Comparison of ENCODE assay signal across 8 cellular contexts in the genomic region with DNA sequence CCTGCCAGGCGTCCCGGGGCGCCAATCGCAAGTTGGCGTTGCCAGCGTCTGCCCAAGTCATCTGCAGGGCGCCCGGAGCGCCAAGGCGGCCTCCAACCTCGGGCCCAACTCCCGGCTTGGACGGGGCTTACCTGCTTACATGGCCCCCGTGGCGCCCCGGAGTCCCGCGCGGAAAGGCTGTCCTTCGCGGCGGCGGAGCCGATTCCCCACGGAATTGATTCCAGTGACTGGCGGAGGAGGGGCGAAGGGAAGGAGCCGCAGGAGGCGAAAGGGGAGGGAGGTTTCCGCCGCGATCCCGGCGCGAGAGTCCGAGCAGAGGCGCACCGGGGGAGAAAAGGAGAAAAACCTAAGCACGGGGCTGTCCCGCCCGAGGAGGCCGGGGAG. TPM values are rescaled to one million over a fixed set of nuclear protein-coding genes. Genes with fewer than 3 reads are reported as not detected.
DNase-seq lines count a peak whose midpoint lies in the region; ATAC-seq and TF ChIP-seq lines count a peak whose summit lies in the region.

No MANE protein-coding gene starts in this region.

- peak; percentile 4 for ATAC-seq in esophagus mucosa
- ATAC-seq in HG03378 (IDR thresholded peaks at IDR 0.05; ENCODE audit: unreplicated experiment), result no peak

- H3K4me1 Mint-ChIP-seq in immature natural killer cell, result peaks cover 0 to 7% of the 10 kb centered on the region in 2 donors

- no peaks in the 10 kb centered on the region for H3K9me3 ChIP-seq in SK-N-MC (ENCODE audit: low read depth, low read length)
- no peaks in the 10 kb centered on the region for H3K9me3 ChIP-seq in neuron (ENCODE audit: low read length)

- H3K9ac ChIP-seq in SK-N-MC (ENCODE audit: insufficient read length), result peak overlapping the region; percentile 88

- H3K4me3 ChIP-seq in SK-N-MC (peak overlapping the region; percentile 93), neuron (ENCODE audit: low read length) (peak overlapping the region; percentile 74)

- H3K27me3 Mint-ChIP-seq in immature natural killer cell (ENCODE audit: low read depth in 3 of 3), result peaks cover 1 to 14% (median 8%) of the 10 kb centered on the region in 3 donors

- TF ChIP-seq CTCF in GM20000 (IDR thresholded peaks at IDR 0.05; ENCODE audit: extremely low read depth, missing control alignments), result no peak

- H3K27me3 ChIP-seq in neuron (ENCODE audit: insufficient read depth, low read length), result no peaks in the 10 kb centered on the region

- peak overlapping the region; percentile 78 for H3K27ac ChIP-seq in SK-N-MC

- H3K36me3 Mint-ChIP-seq in immature natural killer cell, result no peaks in the 10 kb centered on the region

- peak overlapping the region; percentile 100 for H2AFZ ChIP-seq in neuron (ENCODE audit: low read depth, low read length)

- H3K9me3 Mint-ChIP-seq in immature natural killer cell, result no peaks in the 10 kb centered on the region

- no peak overlapping the region for H3K27ac Mint-ChIP-seq in immature natural killer cell

- peak overlapping the region in 1 of 5 donors; percentile 65 for H3K4me3 Mint-ChIP-seq in immature natural killer cell

- peaks cover 29% of the 10 kb centered on the region for H3K4me1 ChIP-seq in neuron (ENCODE audit: insufficient read depth, low read length)

- H3K36me3 ChIP-seq in SK-N-MC (ENCODE audit: insufficient read depth, low read length), result no peaks in the 10 kb centered on the region
- no peaks in the 10 kb centered on the region for H3K36me3 ChIP-seq in neuron (ENCODE audit: insufficient read depth, low read length)

- peak; percentile 22 for DNase-seq in activated CD4-positive, alpha-beta T cell treated with anti-CD3 and anti-CD28 coated beads for 48 hours
- no peak for DNase-seq in activated CD4-positive, alpha-beta T cell treated with anti-CD3 and anti-CD28 coated beads for 4 hours
- DNase-seq in SK-N-MC (ENCODE audit: low read depth, low spot score) (no peak), GM20000 (ENCODE audit: low spot score) (no peak), immature natural killer cell (no peak)

RNA-seq across cellular contexts. Expression of gene PTPN14, which starts 0.4 kb away (rescaled TPM):
- total RNA-seq in esophagus mucosa, result 25.3 TPM
- under 1 TPM in 1 of 3 donors, not detected in 2; 0.04 TPM for polyA plus RNA-seq in immature natural killer cell

RNA-seq across cellular contexts. Expression of gene CENPF, which starts 52.0 kb away (rescaled TPM):
- 28.1 TPM for total RNA-seq in esophagus mucosa
- polyA plus RNA-seq in immature natural killer cell, result 1 to 10 TPM in 1 of 3 donors, not detected in 2; 3.4 TPM
